ENCODE assay signal across 17 cellular contexts in the genomic region with DNA sequence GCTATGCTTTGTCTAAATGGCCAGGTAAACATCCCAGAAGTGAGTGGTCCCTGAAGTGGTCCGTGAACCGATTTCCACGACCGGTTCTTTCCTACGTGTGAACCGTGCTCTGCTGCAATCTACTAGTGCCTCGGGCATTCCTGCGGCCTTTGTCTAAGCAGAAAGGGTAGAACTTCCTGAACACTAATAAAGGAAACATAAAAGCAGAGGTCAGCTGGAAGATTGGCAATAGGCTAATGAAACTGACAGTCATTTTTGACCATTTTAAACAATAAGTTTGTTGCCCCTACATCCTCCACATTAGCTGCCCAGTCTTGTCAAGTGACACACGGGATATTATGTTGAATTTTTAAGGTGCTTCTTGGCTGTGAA.
A peak's percentile ranks its signal among the peaks of the same experiment; 100 is the strongest.
DNase-seq lines count a peak whose midpoint lies in the region; ATAC-seq and TF ChIP-seq lines count a peak whose summit lies in the region.
"Had no signal": no experiment of that assay in that cellular context is flagged by ENCODE, and none has a peak within 500 bp of the region (broad histone marks: within the 10 kb centered on the region; RNA-seq: fewer than 3 reads in every experiment).

No MANE protein-coding gene starts in this region.

- H3K4me1 ChIP-seq in right cardiac atrium (ENCODE audit: control insufficient read depth, insufficient read depth, low read length) (peaks cover 1% of the 10 kb centered on the region), right atrium auricular region (peaks cover 0 to 24% of the 10 kb centered on the region in 2 donors), OCI-LY7 (ENCODE audit: insufficient read depth, low read length, poor library complexity, severe bottlenecking) (peaks cover 56% of the 10 kb centered on the region)
- H3K4me1 ChIP-seq in effector memory CD4-positive, alpha-beta T cell (ENCODE audit: control insufficient read depth, insufficient read depth, low read length, poor library complexity, severe bottlenecking) = no peaks in the 10 kb centered on the region
- H3K4me1 ChIP-seq: Peyer's patch had no signal

- no peaks in the 10 kb centered on the region for H3K27me3 ChIP-seq in right cardiac atrium (ENCODE audit: control insufficient read depth, insufficient read depth)
- H3K27me3 ChIP-seq in right atrium auricular region = no peaks in the 10 kb centered on the region
- no peaks in the 10 kb centered on the region for H3K27me3 ChIP-seq in effector memory CD4-positive, alpha-beta T cell (replicated peaks; ENCODE audit: control insufficient read depth, insufficient read depth, low read length, poor library complexity, severe bottlenecking)
- H3K27me3 ChIP-seq: MG63, Peyer's patch had no signal

- no peaks in the 10 kb centered on the region for H3K9me3 ChIP-seq in right cardiac atrium (ENCODE audit: control insufficient read depth, low read length)
- H3K9me3 ChIP-seq in right atrium auricular region = no peaks in the 10 kb centered on the region
- no peaks in the 10 kb centered on the region for H3K9me3 ChIP-seq in OCI-LY7 (ENCODE audit: low read length)
- H3K9me3 ChIP-seq in effector memory CD4-positive, alpha-beta T cell (ENCODE audit: control insufficient read depth, low read length) = no peaks in the 10 kb centered on the region
- H3K9me3 ChIP-seq: Peyer's patch had no signal

- H3K36me3 ChIP-seq in right atrium auricular region = no peaks in the 10 kb centered on the region
- no peaks in the 10 kb centered on the region for H3K36me3 ChIP-seq in OCI-LY7 (ENCODE audit: insufficient read depth, low read length)
- no peaks in the 10 kb centered on the region for H3K36me3 ChIP-seq in effector memory CD4-positive, alpha-beta T cell (ENCODE audit: control insufficient read depth, insufficient read depth, low read length)
- H3K36me3 ChIP-seq: MG63, Peyer's patch had no signal

- H3K27me3 Mint-ChIP-seq in type B pancreatic cell = peaks cover 17% of the 10 kb centered on the region

- POLR2A ChIA-PET in OCI-LY7 (lab: Charles Lee) = interaction anchor here (0.6 to 2.3 kb wide), 6 partner anchors 9 to 136 kb away, joined by 3 to 7 read pairs (median 3); no protein-coding TSS in a partner anchor

- DNase-seq in right cardiac atrium (no peak), right atrium auricular region (ENCODE audit: low spot score) (no peak), OCI-LY7 (ENCODE audit: low spot score) (no peak), kidney tubule cell (ENCODE audit: low spot score) (peak; percentile 31), type B pancreatic cell (ENCODE audit: extremely low spot score, unreplicated experiment) (no peak), amygdala (lab: John Stamatoyannopoulos, UW) (no peak)
- DNase-seq in effector memory CD4-positive, alpha-beta T cell = no peak
- DNase-seq: EL, MG63, NCI-H1105 treated with DMSO at 0.1 percent for 48 hours, NCI-H2029 treated with DMSO at 0.1 percent for 48 hours, NCI-H226, NCI-H526 treated with DMSO at 0.1 percent for 48 hours, Peyer's patch, SW 1271 had no signal

- peak overlapping the region; percentile 15 for H3K4me3 ChIP-seq in right cardiac atrium (ENCODE audit: low read length)
- no peak overlapping the region for H3K4me3 ChIP-seq in right atrium auricular region
- no peak overlapping the region for H3K4me3 ChIP-seq in OCI-LY7 (ENCODE audit: low read depth, low read length, poor library complexity, severe bottlenecking)
- H3K4me3 ChIP-seq in effector memory CD4-positive, alpha-beta T cell (ENCODE audit: insufficient read depth, low read depth, low read length, poor library complexity, severe bottlenecking) = no peak overlapping the region
- H3K4me3 ChIP-seq: MG63, Peyer's patch had no signal

- TF ChIP-seq CTCF in right atrium auricular region (IDR thresholded peaks at IDR 0.05) (no peak), OCI-LY7 (conservative IDR thresholded peaks at IDR 0.05; ENCODE audit: low read length) (no peak), type B pancreatic cell (conservative IDR thresholded peaks at IDR 0.05) (no peak)

- H3K4me2 ChIP-seq in OCI-LY7 (ENCODE audit: low read length) = peak overlapping the region; percentile 61
- H3K4me2 ChIP-seq: KMS-11 had no signal

- peak overlapping the region; percentile 27 for H3K27ac ChIP-seq in right cardiac atrium (ENCODE audit: low read length)
- H3K27ac ChIP-seq in right atrium auricular region = peak overlapping the region in 1 of 2 donors; percentile 4
- peak overlapping the region; percentile 93 for H3K27ac ChIP-seq in OCI-LY7 (ENCODE audit: low read depth, low read length, poor library complexity, severe bottlenecking)
- no peak overlapping the region for H3K27ac ChIP-seq in effector memory CD4-positive, alpha-beta T cell (ENCODE audit: insufficient read depth, low read length, poor library complexity, severe bottlenecking)
- H3K27ac ChIP-seq: KMS-11, Peyer's patch had no signal

- H3K27ac Mint-ChIP-seq in type B pancreatic cell = peak overlapping the region; percentile 52

- H3K4me1 Mint-ChIP-seq in type B pancreatic cell (ENCODE audit: unreplicated experiment) = peaks cover 9% of the 10 kb centered on the region

- no peaks in the 10 kb centered on the region for H3K36me3 Mint-ChIP-seq in type B pancreatic cell

- no peaks in the 10 kb centered on the region for H3K79me2 ChIP-seq in OCI-LY7 (ENCODE audit: insufficient read depth, low read depth, low read length)

- CTCF ChIA-PET in OCI-LY7 (lab: Charles Lee; ENCODE audit: unreplicated experiment) = no interaction called here

- peak overlapping the region; percentile 13; the same call in 1 of the 2 replicates for H2AFZ ChIP-seq in OCI-LY7 (ENCODE audit: low read length)

- no peak overlapping the region for H3K4me3 Mint-ChIP-seq in type B pancreatic cell

- H3K9me3 Mint-ChIP-seq in type B pancreatic cell = peaks cover 3% of the 10 kb centered on the region

- intact Hi-C loops in right cardiac atrium (cut with DNase I) = loop anchor here in 1 of 4 donors (10.0 kb wide), 1 partner anchor 173 kb away; no protein-coding TSS in a partner anchor
- intact Hi-C loops in OCI-LY7 (cut with micrococcal nuclease; ENCODE audit: unreplicated experiment) = loop anchor here (5.0 kb wide), 1 partner anchor 60 kb away; no protein-coding TSS in a partner anchor

- no peaks in the 10 kb centered on the region for H3K9me2 ChIP-seq in OCI-LY7 (ENCODE audit: insufficient read depth, low read length)

- BruUV-seq in OCI-LY7 (replicated peaks; lab: Mats Ljungman, UMichigan) = no TSS peak

- 62% methylated on average over 9 of the region's 9 CpGs for WGBS in right cardiac atrium

- peak in 1 of 2 donors; percentile 75 for ATAC-seq in right cardiac atrium
- ATAC-seq in GM18870 (IDR thresholded peaks at IDR 0.05; ENCODE audit: unreplicated experiment) = no peak

- no peaks in the 10 kb centered on the region for H4K20me1 ChIP-seq in OCI-LY7 (ENCODE audit: insufficient read depth, low read length)
